28 cellular contexts compared by ENCODE assay signal in genomic region chr18:72973831-72974230, GRCh38.
"Had no signal": no experiment of that assay in that cellular context is flagged by ENCODE, and none has a peak within 500 bp of the region (broad histone marks: within the 10 kb centered on the region; RNA-seq: fewer than 3 reads in every experiment).

No MANE protein-coding gene starts in this region.

- H3K4me3 ChIP-seq: heart right ventricle, hepatocyte, left lung, lower lobe of right lung, psoas muscle, right atrium auricular region, skin epidermis, suprapubic skin, thoracic aorta, tibial artery, upper lobe of right lung had no signal

- H3K27ac Mint-ChIP-seq: nephron; stimulated activated effector memory CD8-positive, alpha-beta T cell treated with anti-CD3 and anti-CD28 coated beads, Interleukin-12 subunit alpha, Interleukin-12 subunit beta, amount 100 ng/mL, for 72 hours; stimulated activated naive CD8-positive, alpha-beta T cell treated with anti-CD3 and anti-CD28 coated beads, Interleukin-15, Interleukin-2, amounts not matched to agents 100 ng/mL and 50 ng/mL, for 24 hours had no signal

- ATAC-seq: heart right ventricle; left colon; left lung; lower lobe of right lung; naive thymus-derived CD8-positive, alpha-beta T cell; psoas muscle; sciatic nerve; stimulated activated effector memory CD8-positive, alpha-beta T cell treated with anti-CD3 and anti-CD28 coated beads, Interleukin-12 subunit alpha, Interleukin-12 subunit beta, amount 100 ng/mL, for 72 hours; upper lobe of right lung had no signal

- H3K36me3 Mint-ChIP-seq: naive thymus-derived CD8-positive, alpha-beta T cell; stimulated activated effector memory CD8-positive, alpha-beta T cell treated with anti-CD3 and anti-CD28 coated beads, Interleukin-12 subunit alpha, Interleukin-12 subunit beta, amount 100 ng/mL, for 72 hours had no signal

- H2AFZ ChIP-seq: hepatocyte, parathyroid adenoma had no signal

- H3K27ac ChIP-seq: heart right ventricle, hepatocyte, left lung, lower lobe of right lung, neutrophil, parathyroid adenoma, psoas muscle, right atrium auricular region, skin epidermis, suprapubic skin, thoracic aorta, tibial artery, upper lobe of right lung had no signal

- H3K4me2 ChIP-seq: hepatocyte had no signal

- H3K9me3 ChIP-seq: left lung, lower lobe of right lung, neutrophil, psoas muscle, right atrium auricular region, suprapubic skin, thoracic aorta, tibial artery, upper lobe of right lung had no signal

- DNase-seq: heart right ventricle; islet precursor cell; left colon; left lung; lower lobe of right lung; mammary epithelial cell; mesenchymal stem cell; naive thymus-derived CD8-positive, alpha-beta T cell; occipital lobe; psoas muscle; stimulated activated CD4-positive, alpha-beta T cell treated with anti-CD3 and anti-CD28 coated beads, Interleukin-4, amount 100 ng/mL, for 24 hours; stimulated activated naive CD4-positive, alpha-beta T cell; tibial artery; trophoblast cell; upper lobe of right lung had no signal

- H3K4me3 Mint-ChIP-seq: naive thymus-derived CD8-positive, alpha-beta T cell; nephron; neural crest cell; stimulated activated effector memory CD8-positive, alpha-beta T cell treated with anti-CD3 and anti-CD28 coated beads, Interleukin-12 subunit alpha, Interleukin-12 subunit beta, amount 100 ng/mL, for 72 hours; stimulated activated naive CD8-positive, alpha-beta T cell treated with anti-CD3 and anti-CD28 coated beads, Interleukin-15, Interleukin-2, amounts not matched to agents 100 ng/mL and 50 ng/mL, for 24 hours had no signal

- H3K79me2 ChIP-seq: hepatocyte, parathyroid adenoma had no signal

- H3K27me3 ChIP-seq: heart right ventricle, hepatocyte, left lung, neutrophil, right atrium auricular region, suprapubic skin, tibial artery, upper lobe of right lung had no signal

- H3K27me3 Mint-ChIP-seq: stimulated activated naive CD8-positive, alpha-beta T cell treated with anti-CD3 and anti-CD28 coated beads, Interleukin-15, Interleukin-2, amounts not matched to agents 100 ng/mL and 50 ng/mL, for 24 hours had no signal

- FAIRE-seq: urothelium cell line had no signal

- H3K4me1 ChIP-seq: heart right ventricle, left lung, lower lobe of right lung, parathyroid adenoma, psoas muscle, right atrium auricular region, suprapubic skin, tibial artery, upper lobe of right lung had no signal

- H3K36me3 ChIP-seq: heart right ventricle, left lung, lower lobe of right lung, neutrophil, right atrium auricular region, suprapubic skin, thoracic aorta, tibial artery, upper lobe of right lung had no signal

- H3K4me1 Mint-ChIP-seq: naive thymus-derived CD8-positive, alpha-beta T cell; nephron; neural crest cell; stimulated activated effector memory CD8-positive, alpha-beta T cell treated with anti-CD3 and anti-CD28 coated beads, Interleukin-12 subunit alpha, Interleukin-12 subunit beta, amount 100 ng/mL, for 72 hours had no signal
